Comparison of ENCODE assay signal across 17 cellular contexts in the genomic region with DNA sequence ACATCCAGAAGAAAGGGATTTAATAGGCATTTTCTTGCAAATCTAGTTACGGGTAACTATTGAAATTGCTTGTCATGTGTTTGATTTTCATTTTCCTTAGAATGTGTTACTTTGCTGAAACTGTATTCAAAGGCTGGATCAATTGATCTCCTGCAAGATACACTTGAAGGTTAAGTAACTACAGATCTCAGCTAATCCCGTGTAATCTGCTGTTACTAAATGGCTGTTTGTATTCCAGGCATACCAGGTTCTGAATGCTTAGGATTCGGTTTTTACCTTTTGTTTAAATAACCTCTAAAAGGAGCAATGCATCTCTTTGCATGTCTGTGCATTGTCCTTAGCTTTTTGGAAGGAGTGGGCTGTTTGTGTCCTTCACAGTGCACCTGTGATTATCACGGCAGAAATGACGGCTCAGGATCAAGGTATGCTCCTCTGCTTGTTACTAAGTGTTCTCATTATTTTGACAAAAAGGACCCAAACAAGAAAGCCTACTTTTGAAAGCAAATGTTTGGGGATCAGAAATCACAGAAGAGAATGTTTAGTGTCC. TPM values are rescaled to one million over a fixed set of nuclear protein-coding genes. Genes with fewer than 3 reads are reported as not detected.
DNase-seq lines count a peak whose midpoint lies in the region; ATAC-seq, FAIRE-seq and TF ChIP-seq lines count a peak whose summit lies in the region.
"Had no signal": no experiment of that assay in that cellular context is flagged by ENCODE, and none has a peak within 500 bp of the region (broad histone marks: within the 10 kb centered on the region; RNA-seq: fewer than 3 reads in every experiment).

A gene with protein sequence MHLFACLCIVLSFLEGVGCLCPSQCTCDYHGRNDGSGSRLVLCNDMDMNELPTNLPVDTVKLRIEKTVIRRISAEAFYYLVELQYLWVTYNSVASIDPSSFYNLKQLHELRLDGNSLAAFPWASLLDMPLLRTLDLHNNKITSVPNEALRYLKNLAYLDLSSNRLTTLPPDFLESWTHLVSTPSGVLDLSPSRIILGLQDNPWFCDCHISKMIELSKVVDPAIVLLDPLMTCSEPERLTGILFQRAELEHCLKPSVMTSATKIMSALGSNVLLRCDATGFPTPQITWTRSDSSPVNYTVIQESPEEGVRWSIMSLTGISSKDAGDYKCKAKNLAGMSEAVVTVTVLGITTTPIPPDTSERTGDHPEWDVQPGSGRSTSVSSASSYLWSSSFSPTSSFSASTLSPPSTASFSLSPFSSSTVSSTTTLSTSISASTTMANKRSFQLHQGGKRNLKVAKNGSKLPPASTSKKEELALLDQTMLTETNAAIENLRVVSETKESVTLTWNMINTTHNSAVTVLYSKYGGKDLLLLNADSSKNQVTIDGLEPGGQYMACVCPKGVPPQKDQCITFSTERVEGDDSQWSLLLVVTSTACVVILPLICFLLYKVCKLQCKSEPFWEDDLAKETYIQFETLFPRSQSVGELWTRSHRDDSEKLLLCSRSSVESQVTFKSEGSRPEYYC (plus strand): TSS at position 212 of the 547 bp plus-strand sequence. CDS start 95 bp downstream, at position 307.

- H3K9me2 ChIP-seq in GM23338 (ENCODE audit: insufficient read depth) (no peaks in the 10 kb centered on the region), hepatocyte (replicated peaks; ENCODE audit: insufficient read depth) (no peaks in the 10 kb centered on the region)

- no peak within 1 kb of the TSS for H3K27ac Mint-ChIP-seq in GM23338
- H3K27ac Mint-ChIP-seq: B cell; CD4-positive, alpha-beta memory T cell had no signal

- POLR2A ChIA-PET in K562 (lab: Yijun Ruan, JAX) = interaction anchor here (1.4 kb wide), 1 partner anchor 20 kb away, joined by 4 read pairs; a partner anchor contains a TSS

- FAIRE-seq in K562 (lab: Jason Lieb, UNC) = peak; percentile 49
- FAIRE-seq in pancreas (lab: Jason Lieb, UNC) = no peak
- FAIRE-seq: A204.1, HepG2 had no signal

- peaks cover 4% of the 10 kb centered on the region for H3K27me3 Mint-ChIP-seq in GM23338 (ENCODE audit: insufficient read depth, low read depth, poor library complexity)
- H3K27me3 Mint-ChIP-seq: B cell; CD4-positive, alpha-beta memory T cell had no signal

- H3K4me3 ChIP-seq in GM23338 (no peak within 1 kb of the TSS), K562 (no peak within 1 kb of the TSS), hepatocyte (no peak within 1 kb of the TSS), pancreas (no peak within 1 kb of the TSS), brain microvascular endothelial cell (ENCODE audit: low read depth, low read length) (no peak within 1 kb of the TSS)

- H3K4me2 ChIP-seq in GM23338 (no peak within 1 kb of the TSS), K562 (ENCODE audit: insufficient read depth, low read length) (no peak within 1 kb of the TSS), hepatocyte (peak within 1 kb of the TSS; percentile 20)

- ATAC-seq in GM23338 = no peak
- ATAC-seq in K562 = no peak; the same call in 2 of the 3 replicates
- peak in 3 of 4 donors; percentile 48 to 65 (median 49) for ATAC-seq in pancreas
- ATAC-seq: HepG2 had no signal

- H3K27me3 ChIP-seq in GM23338 (ENCODE audit: insufficient read depth) (no peaks in the 10 kb centered on the region), K562 (ENCODE audit: control insufficient read depth in 2 of 2, insufficient read depth in 2 of 2, low read length in 2 of 2) (no peaks in the 10 kb centered on the region; a peak in 2 of 5 replicates), hepatocyte (no peaks in the 10 kb centered on the region), pancreas (no peaks in the 10 kb centered on the region), brain microvascular endothelial cell (replicated peaks) (no peaks in the 10 kb centered on the region)

- intact Hi-C loops in K562 (cut with micrococcal nuclease) = no loop called here
- intact Hi-C loops in pancreas (cut with DNase I) = no loop called here

- H3K9me1 ChIP-seq in K562 (ENCODE audit: control insufficient read depth, insufficient read depth, low read length) = peaks cover 2% of the 10 kb centered on the region

- no peaks in the 10 kb centered on the region for H3F3A ChIP-seq in GM23338 (replicated peaks; ENCODE audit: low read depth)

- H3K79me2 ChIP-seq in GM23338 (replicated peaks; ENCODE audit: insufficient read depth) (no peaks in the 10 kb centered on the region), K562 (ENCODE audit: control insufficient read depth, insufficient read depth, low read length) (no peaks in the 10 kb centered on the region), hepatocyte (no peaks in the 10 kb centered on the region)

- TF ChIP-seq EP300 in K562 (IDR thresholded peaks at IDR 0.05; ENCODE audit: low read length) = no peak

- DNase-seq in GM23338 (ENCODE audit: low spot score) (no peak), K562 (ENCODE audit: extremely low read depth in 1 of 4, low spot score in 3 of 4) (no peak), hepatocyte (ENCODE audit: low spot score) (no peak), pancreas (no peak), NCI-H1436 treated with DMSO at 0.1 percent for 48 hours (lab: John Stamatoyannopoulos, UW) (no peak), NCI-H2196 treated with DMSO at 0.1 percent for 48 hours (lab: John Stamatoyannopoulos, UW; ENCODE audit: unreplicated experiment) (no peak), brain microvascular endothelial cell (no peak)
- DNase-seq in activated CD4-positive, CD25-positive, alpha-beta regulatory T cell treated with anti-CD3 and anti-CD28 coated beads, Interleukin-2, amount 50 U/mL, for 72 hours = no peak
- DNase-seq: CD4-positive, alpha-beta memory T cell; DND-41; GDM1; H7 had no signal

- peak within 1 kb of the TSS; percentile 6; the same call in 1 of the 2 replicates for H2AFZ ChIP-seq in GM23338
- no peak within 1 kb of the TSS for H2AFZ ChIP-seq in K562 (ENCODE audit: low read depth, low read length)
- H2AFZ ChIP-seq in hepatocyte = no peak within 1 kb of the TSS

- no peaks in the 10 kb centered on the region for H4K20me1 ChIP-seq in GM23338 (replicated peaks; ENCODE audit: insufficient read depth)
- no peaks in the 10 kb centered on the region for H4K20me1 ChIP-seq in K562 (replicated peaks; ENCODE audit: control insufficient read depth, insufficient read depth, low read length)
- no peaks in the 10 kb centered on the region for H4K20me1 ChIP-seq in hepatocyte (ENCODE audit: insufficient read depth, poor library complexity, severe bottlenecking)

- TF ChIP-seq CTCF in GM23338 (conservative IDR thresholded peaks at IDR 0.05; ENCODE audit: low read depth in 2 of 2) = no peak
- no peak for TF ChIP-seq CTCF in K562 (IDR thresholded peaks at IDR 0.05 in 2 of 3, conservative IDR thresholded peaks at IDR 0.05 in 1 of 3; ENCODE audit: insufficient read depth in 2 of 3, low read depth in 1 of 3, low read length in 3 of 3)
- no peak for TF ChIP-seq CTCF in hepatocyte (IDR thresholded peaks at IDR 0.05; ENCODE audit: poor library complexity)
- no peak for TF ChIP-seq CTCF in pancreas (IDR thresholded peaks at IDR 0.05)
- no peak for TF ChIP-seq CTCF in brain microvascular endothelial cell (IDR thresholded peaks at IDR 0.05; ENCODE audit: low read depth, low read length, missing control alignments)

- H3K4me3 Mint-ChIP-seq in GM23338 = no peak within 1 kb of the TSS
- H3K4me3 Mint-ChIP-seq: B cell; CD4-positive, alpha-beta memory T cell had no signal

- H3K36me3 Mint-ChIP-seq in GM23338 (ENCODE audit: low read depth) = no peaks in the 10 kb centered on the region

- H3K4me1 Mint-ChIP-seq in GM23338 = peaks cover 6% of the 10 kb centered on the region; the same call in 2 of the 3 replicates
- H3K4me1 Mint-ChIP-seq: B cell had no signal

- no peaks in the 10 kb centered on the region for H3K36me3 ChIP-seq in GM23338 (ENCODE audit: insufficient read depth)
- H3K36me3 ChIP-seq in K562 (ENCODE audit: control insufficient read depth, insufficient read depth, low read length) = no peaks in the 10 kb centered on the region
- H3K36me3 ChIP-seq in hepatocyte (replicated peaks; ENCODE audit: insufficient read depth, low read depth) = no peaks in the 10 kb centered on the region
- no peaks in the 10 kb centered on the region for H3K36me3 ChIP-seq in pancreas
- H3K36me3 ChIP-seq in brain microvascular endothelial cell (replicated peaks) = no peaks in the 10 kb centered on the region

- no peak for TF ChIP-seq RAD21 in K562 (CRISPR knock-in tag; conservative IDR thresholded peaks at IDR 0.05 in 1 of 2, IDR thresholded peaks at IDR 0.05 in 1 of 2)

- H3K27ac ChIP-seq in GM23338 (ENCODE audit: low read depth) (no peak within 1 kb of the TSS), K562 (ENCODE audit: extremely low read depth, low read depth, low read length) (no peak within 1 kb of the TSS), hepatocyte (no peak within 1 kb of the TSS), pancreas (no peak within 1 kb of the TSS), brain microvascular endothelial cell (no peak within 1 kb of the TSS)
- H3K27ac ChIP-seq: C4-2B had no signal

- no peak for TF ChIP-seq POLR2A in K562 (conservative IDR thresholded peaks at IDR 0.05)

- H3K9me3 ChIP-seq in K562 (replicated peaks; ENCODE audit: control insufficient read depth, insufficient read depth, low read depth, low read length) (no peaks in the 10 kb centered on the region), hepatocyte (ENCODE audit: low read depth) (no peaks in the 10 kb centered on the region), pancreas (no peaks in the 10 kb centered on the region)

- CTCF ChIA-PET in K562 (lab: Yijun Ruan, JAX; ENCODE audit: low intra/inter-chr PET ratio) = no interaction called here

- no peaks in the 10 kb centered on the region for H3K9me3 Mint-ChIP-seq in GM23338

- no peak within 1 kb of the TSS for H3K9ac ChIP-seq in K562 (ENCODE audit: insufficient read depth in 1 of 2, low read depth in 2 of 2, low read length in 2 of 2)

- in situ Hi-C loops in K562 (cut with MboI) (no loop called here), brain microvascular endothelial cell (cut with HindIII; ENCODE audit: low pct_ligation_motif_present, low sequenced_read_pairs) (no loop called here)

- WGBS in K562 (ENCODE audit: insufficient coverage, low coverage, missing lambda C conversion rate) = 5% methylated on average over 5 of the region's 5 CpGs
- WGBS in hepatocyte (ENCODE audit: low lambda C conversion rate, missing lambda C conversion rate) = 41% methylated on average over 5 of the region's 5 CpGs
- 24 to 28% methylated on average over 5 of the region's 5 CpGs for WGBS in pancreas, 2 donors

- BruUV-seq in K562 (replicated peaks; lab: Mats Ljungman, UMichigan) = no TSS peak

- H3K4me1 ChIP-seq in GM23338 (ENCODE audit: insufficient read depth) (no peaks in the 10 kb centered on the region; the same call in 1 of the 2 replicates), K562 (replicated peaks in 1 of 2; ENCODE audit: control insufficient read depth in 2 of 2, insufficient read depth in 2 of 2, low read length in 2 of 2) (no peaks in the 10 kb centered on the region), hepatocyte (ENCODE audit: insufficient read depth) (no peaks in the 10 kb centered on the region), pancreas (peaks cover 9 to 26% (median 13%) of the 10 kb centered on the region in 3 donors)

RNA-seq across cellular contexts. Expression of the gene that starts here (rescaled TPM):
- 0.14 and 0.43 TPM in 2 replicates for total RNA-seq in GM23338 (2014; rRNA removed; shearing (Covaris generic))
- polyA plus RNA-seq in GM23338 (2016; fragmentation: Nextera tagmentation; extraction: Ambion mirVana) (not detected in 2 replicates), K562 (2011; rRNA removed) (0.10 and 0.20 TPM in 2 replicates), K562 (2014; fragmentation: Illumina TruSeq; extraction: Trizol) (0.04 TPM in 1 of 2 replicates, not detected in the other), K562 (2014; fragmentation: Nextera tagmentation; extraction: Ambion mirVana) (not detected), K562 (2014; rRNA removed) (0.07 TPM in 2 replicates), hepatocyte (not detected in 2 replicates), pancreas (under 1 TPM; 0.27 to 0.38 TPM)
- 0.19 and 0.60 TPM in 2 replicates for total RNA-seq in K562 (2011; cell fraction: chromatin; rRNA removed; ENCODE audit: low replicate concordance)
- 0.13 and 0.17 TPM in 2 replicates for total RNA-seq in K562 (2011; cell fraction: nucleolus; rRNA removed)
- 0.15 TPM in 1 of 2 replicates, not detected in the other for total RNA-seq in K562 (2011; cell fraction: nucleoplasm; rRNA removed)
- total RNA-seq in K562 (2014; rRNA removed) (not detected in 2 replicates), K562 (2014; rRNA removed; fragmentation: Illumina TruSeq; extraction: Trizol) (0.04 and 0.10 TPM in 2 replicates), K562 (2015; rRNA removed; fragmentation: Illumina TruSeq; extraction: Trizol) (0.04 TPM in 1 of 2 replicates, not detected in the other), K562 (2021) (not detected in 2 replicates), hepatocyte (0.13 and 0.24 TPM in 2 replicates), pancreas (under 1 TPM; 0.06 to 0.16 (median 0.12) TPM)
- 0.03 and 0.16 TPM in 2 replicates for polyA plus RNA-seq in K562 (2011; cell fraction: cytosol; rRNA removed)
- 0.26 and 0.84 TPM in 2 replicates for polyA plus RNA-seq in K562 (2011; cell fraction: nucleus; rRNA removed)
- 0.04 and 0.05 TPM in 2 replicates for polyA plus RNA-seq in K562 (2012)
- polyA minus RNA-seq in K562 (2011; rRNA and poly(A)+ RNA removed) = 0.36 TPM in 1 of 2 replicates, not detected in the other
- 0.36 TPM in 1 of 2 replicates, not detected in the other for polyA minus RNA-seq in K562 (2011; cell fraction: cytosol; rRNA and poly(A)+ RNA removed)
- 0.13 and 0.56 TPM in 2 replicates for polyA minus RNA-seq in K562 (2011; cell fraction: nucleus; rRNA and poly(A)+ RNA removed)
- total RNA-seq: HepG2, HT1080 had no signal
- polyA plus RNA-seq: CD4-positive, alpha-beta memory T cell had no signal

Comparison
In these comparisons a context has a peak if more than half of its experiments do, and no peak if none do; other contexts are left out.
1. Peak in ATAC-seq in pancreas; RNA of the gene not detected or under 1 TPM.